Comparison of ENCODE assay signal across 10 cellular contexts in genomic region chr1:201169971-201170532, GRCh38. TPM values are rescaled to one million over a fixed set of nuclear protein-coding genes. Genes with fewer than 3 reads are reported as not detected.
A peak's percentile ranks its signal among the peaks of the same experiment; 100 is the strongest.
DNase-seq lines count a peak whose midpoint lies in the region; ATAC-seq, FAIRE-seq and TF ChIP-seq lines count a peak whose summit lies in the region.
"Had no signal": no experiment of that assay in that cellular context is flagged by ENCODE, and none has a peak within 500 bp of the region (broad histone marks: within the 10 kb centered on the region; RNA-seq: fewer than 3 reads in every experiment).

No MANE protein-coding gene starts in this region.

- TF ChIP-seq EP300 in HepG2 (IDR thresholded peaks at IDR 0.05; ENCODE audit: low read depth in 2 of 2, low read length in 2 of 2), result no peak
- TF ChIP-seq EP300 in HepG2 (CRISPR knock-in tag; IDR thresholded peaks at IDR 0.05; ENCODE audit: borderline replicate concordance), result no peak
- no peak for TF ChIP-seq EP300 in stomach (IDR thresholded peaks at IDR 0.05)

- no peaks in the 10 kb centered on the region for H3K9me3 ChIP-seq in adipocyte (ENCODE audit: control insufficient read depth, low read length)
- H3K9me3 ChIP-seq in HepG2 (ENCODE audit: low read length), result no peaks in the 10 kb centered on the region
- H3K9me3 ChIP-seq in stomach, result no peaks in the 10 kb centered on the region
- no peaks in the 10 kb centered on the region for H3K9me3 ChIP-seq in aorta (ENCODE audit: control insufficient read depth, low read length)

- peaks cover 19% of the 10 kb centered on the region for H3K27me3 Mint-ChIP-seq in T-helper 2 cell treated with Interferon-gamma antibody and Interleukin-4, amounts not matched to agents 5 μg/mL and 100 μg/mL, for 36 hours (ENCODE audit: low read depth)

- no peak for FAIRE-seq in HepG2 (lab: Jason Lieb, UNC)

- in situ Hi-C loops in HepG2 (cut with HindIII; ENCODE audit: extremely low pct_ligation_motif_present, low pct_unique_long_range_greater_than_20kb), result no loop called here

- H3K4me1 ChIP-seq in adipocyte (ENCODE audit: control insufficient read depth, insufficient read depth, low read length), result peaks cover 9% of the 10 kb centered on the region
- H3K4me1 ChIP-seq in HepG2 (ENCODE audit: insufficient read depth, low read length), result peaks cover 54% of the 10 kb centered on the region
- peaks cover 4 to 20% (median 16%) of the 10 kb centered on the region in 4 donors for H3K4me1 ChIP-seq in stomach
- no peaks in the 10 kb centered on the region for H3K4me1 ChIP-seq in aorta (ENCODE audit: control insufficient read depth in 1 of 2, insufficient read depth in 2 of 2, low read length in 2 of 2)

- H3K4me3 Mint-ChIP-seq in T-helper 2 cell treated with Interferon-gamma antibody and Interleukin-4, amounts not matched to agents 5 μg/mL and 100 μg/mL, for 36 hours, result peak overlapping the region; percentile 72

- H3K27ac ChIP-seq in HepG2 (ENCODE audit: extremely low read length, insufficient read depth, low read length) (peak overlapping the region; percentile 38), stomach (peak overlapping the region; percentile 47 to 96 (median 96)), aorta (ENCODE audit: low read depth in 1 of 2, low read length in 2 of 2) (peak overlapping the region in 1 of 2 donors; percentile 29)

- H3K36me3 Mint-ChIP-seq in T-helper 2 cell treated with Interferon-gamma antibody and Interleukin-4, amounts not matched to agents 5 μg/mL and 100 μg/mL, for 36 hours (ENCODE audit: low read depth), result no peaks in the 10 kb centered on the region

- no peak for TF ChIP-seq RAD21 in HepG2 (CRISPR knock-in tag; IDR thresholded peaks at IDR 0.05)

- peaks cover 6% of the 10 kb centered on the region for H3K4me1 Mint-ChIP-seq in T-helper 2 cell treated with Interferon-gamma antibody and Interleukin-4, amounts not matched to agents 5 μg/mL and 100 μg/mL, for 36 hours (ENCODE audit: low read depth)

- TSS peak; percentile 54 for BruUV-seq in HepG2 (replicated peaks; lab: Mats Ljungman, UMichigan)

- no peaks in the 10 kb centered on the region for H3K79me2 ChIP-seq in HepG2 (ENCODE audit: insufficient read depth, low read length)

- intact Hi-C loops in HepG2 (cut with micrococcal nuclease; ENCODE audit: unreplicated experiment) (loop anchor here (1.0 to 2.0 kb wide), 3 partner anchors 16 to 53 kb away; partner anchors contain the start of gene TMEM9), stomach (cut with DNase I; ENCODE audit: low total_unique reads) (no loop called here), aorta (cut with DNase I) (loop anchor here in 1 of 2 donors (2.0 kb wide), 1 partner anchor 15 kb away; the partner anchor contains the start of gene TMEM9)

- H3K27me3 ChIP-seq in adipocyte (replicated peaks; ENCODE audit: control insufficient read depth, insufficient read depth, low read length) (peaks cover 9% of the 10 kb centered on the region), HepG2 (ENCODE audit: control insufficient read depth in 1 of 2, insufficient read depth in 2 of 2, low read length in 2 of 2) (no peaks in the 10 kb centered on the region; a peak in 2 of 5 replicates), stomach (no peaks in the 10 kb centered on the region), aorta (ENCODE audit: control insufficient read depth in 1 of 2, insufficient read depth in 2 of 2, low read length in 1 of 2) (no peaks in the 10 kb centered on the region)

- POLR2A ChIA-PET in HepG2 (lab: Yijun Ruan, JAX), result interaction anchor here (5.0 kb wide), 1 partner anchor 15 kb away, joined by 30 read pairs; the partner anchor contains the start of gene TMEM9

- H2AFZ ChIP-seq in HepG2 (ENCODE audit: low read length), result no peak overlapping the region

- CTCF ChIA-PET in HepG2 (lab: Yijun Ruan, JAX; ENCODE audit: low intra/inter-chr PET ratio, low total read pairs), result interaction anchor here (2.0 kb wide), 1 partner anchor 53 kb away, joined by 6 read pairs; no protein-coding TSS in a partner anchor

- no peak for TF ChIP-seq POLR2A in HepG2 (IDR thresholded peaks at IDR 0.05; ENCODE audit: insufficient read depth in 1 of 2, low read depth in 2 of 2, low read length in 2 of 2)
- no peak for TF ChIP-seq POLR2A in stomach (IDR thresholded peaks at IDR 0.05)

- H3K4me3 ChIP-seq in adipocyte (ENCODE audit: low read length) (peak overlapping the region; percentile 83), HepG2 (replicated peaks in 1 of 3; ENCODE audit: insufficient read depth in 1 of 3, low read depth in 2 of 3, low read length in 3 of 3) (peak overlapping the region in 1 of 3 experiments; percentile 25; a peak in 1 of 6 replicates), stomach (peak overlapping the region in 3 of 4 donors; percentile 61 to 70 (median 67)), aorta (ENCODE audit: low read length in 2 of 2) (no peak overlapping the region)

- H3K36me3 ChIP-seq in adipocyte (ENCODE audit: control insufficient read depth, insufficient read depth, low read length, severe bottlenecking) (no peaks in the 10 kb centered on the region), HepG2 (replicated peaks in 1 of 2; ENCODE audit: control insufficient read depth in 1 of 2, insufficient read depth in 2 of 2, low read length in 2 of 2) (no peaks in the 10 kb centered on the region), stomach (no peaks in the 10 kb centered on the region), aorta (ENCODE audit: control insufficient read depth in 1 of 2, insufficient read depth in 2 of 2, low read length in 1 of 2) (no peaks in the 10 kb centered on the region)

- no peaks in the 10 kb centered on the region for H4K20me1 ChIP-seq in HepG2 (ENCODE audit: insufficient read depth, low read length)

- DNase-seq in T-helper 2 cell treated with Interferon-gamma antibody and Interleukin-4, amounts not matched to agents 5 μg/mL and 100 μg/mL, for 36 hours (ENCODE audit: low spot score), result no peak
- DNase-seq in T-helper 2 cell (no peak), adipocyte (ENCODE audit: low read depth) (peak; percentile 3), HepG2 (ENCODE audit: low spot score) (no peak), stomach (no peak), aorta (no peak), HUDEP-2 (lab: John Stamatoyannopoulos, UW; ENCODE audit: unreplicated experiment in 76 of 76) (no peak)
- no peak for DNase-seq in effector CD8-positive, alpha-beta T cell (lab: John Stamatoyannopoulos, UW)

- 50% methylated on average over 2 of the region's 2 CpGs for WGBS in HepG2 (ENCODE audit: low lambda C conversion rate)
- WGBS in stomach, 5 donors, result 80 to 87% (median 82%) methylated on average over 2 of the region's 2 CpGs
- WGBS in aorta, 2 donors, result 86% methylated on average over 2 of the region's 2 CpGs

- TF ChIP-seq CTCF in HepG2 (CRISPR knock-in tag; IDR thresholded peaks at IDR 0.05), result no peak
- no peak for TF ChIP-seq CTCF in stomach (IDR thresholded peaks at IDR 0.05)

- ATAC-seq in HepG2, result no peak
- ATAC-seq in aorta (ENCODE audit: low FRiP score), result no peak

- H3K4me2 ChIP-seq in HepG2 (ENCODE audit: low read depth, low read length), result peak overlapping the region; percentile 65

- no peaks in the 10 kb centered on the region for H3K9me3 Mint-ChIP-seq in T-helper 2 cell treated with Interferon-gamma antibody and Interleukin-4, amounts not matched to agents 5 μg/mL and 100 μg/mL, for 36 hours

- H3K9ac ChIP-seq in adipocyte (ENCODE audit: low read length) (no peak overlapping the region), HepG2 (ENCODE audit: insufficient read depth, low read depth, low read length) (no peak overlapping the region)

- H3K27ac Mint-ChIP-seq in T-helper 2 cell treated with Interferon-gamma antibody and Interleukin-4, amounts not matched to agents 5 μg/mL and 100 μg/mL, for 36 hours, result no peak overlapping the region

RNA-seq across cellular contexts. Expression of gene TMEM9, which starts 15.8 kb away (rescaled TPM):
- total RNA-seq in HepG2 (2016; rRNA removed; fragmentation: Illumina TruSeq; extraction: Trizol) (33.6 and 60.9 TPM in 2 replicates), stomach (10 to 100 TPM; 21.7 to 51.8 (median 47.8) TPM), aorta (10 to 100 TPM; 36.3 to 47.4 TPM)
- 19.4 and 19.6 TPM in 2 replicates for total RNA-seq in HepG2 (2016; cell fraction: cytosol; rRNA removed; fragmentation: Illumina TruSeq; extraction: Trizol; ENCODE audit: low read depth)
- 34.2 and 64.9 TPM in 2 replicates for total RNA-seq in HepG2 (2016; cell fraction: insoluble cytoplasmic fraction; rRNA removed; fragmentation: Illumina TruSeq; extraction: Trizol)
- 35.3 and 35.6 TPM in 2 replicates for total RNA-seq in HepG2 (2016; cell fraction: membrane; rRNA removed; fragmentation: Illumina TruSeq; extraction: Trizol)
- total RNA-seq in HepG2 (2016; cell fraction: nucleus; rRNA removed; fragmentation: Illumina TruSeq; extraction: Trizol), result 46.5 and 53.8 TPM in 2 replicates
- polyA plus RNA-seq in HepG2 (2011; rRNA removed) (102 and 137 TPM in 2 replicates), stomach (10 to 100 TPM; 22.0 to 53.8 (median 48.1) TPM), aorta (10 to 100 TPM; 43.1 to 77.7 TPM)
- 89.3 and 100 TPM in 2 replicates for polyA plus RNA-seq in HepG2 (2011; cell fraction: cytosol; rRNA removed)
- 118 and 132 TPM in 2 replicates for polyA plus RNA-seq in HepG2 (2011; cell fraction: nucleus; rRNA removed)
- 50.9 and 56.1 TPM in 2 replicates for polyA plus RNA-seq in HepG2 (2012)
- 20.3 and 20.6 TPM in 2 replicates for polyA plus RNA-seq in HepG2 (2016; cell fraction: cytosol; fragmentation: Illumina TruSeq; extraction: Trizol; ENCODE audit: low read depth)
- 32.1 and 32.2 TPM in 2 replicates for polyA plus RNA-seq in HepG2 (2016; cell fraction: insoluble cytoplasmic fraction; fragmentation: Illumina TruSeq; extraction: Trizol; ENCODE audit: low read depth)
- 27.0 and 30.2 TPM in 2 replicates for polyA plus RNA-seq in HepG2 (2016; cell fraction: membrane; fragmentation: Illumina TruSeq; extraction: Trizol; ENCODE audit: low read depth)
- 79.2 and 83.5 TPM in 2 replicates for polyA plus RNA-seq in HepG2 (2016; cell fraction: nucleus; fragmentation: Illumina TruSeq; extraction: Trizol; ENCODE audit: insufficient read depth, low read depth)
- polyA minus RNA-seq in HepG2 (2011; rRNA and poly(A)+ RNA removed; ENCODE audit: low replicate concordance), result 239 and 286 TPM in 2 replicates
- polyA minus RNA-seq in HepG2 (2011; cell fraction: cytosol; rRNA and poly(A)+ RNA removed), result 16.9 and 23.5 TPM in 2 replicates
- 14.8 and 15.3 TPM in 2 replicates for polyA minus RNA-seq in HepG2 (2011; cell fraction: nucleus; rRNA and poly(A)+ RNA removed)

RNA-seq across cellular contexts. Expression of gene IGFN1, which starts 20.6 kb away (rescaled TPM):
- total RNA-seq in HepG2 (2016; rRNA removed; fragmentation: Illumina TruSeq; extraction: Trizol) (0.04 TPM in 1 of 2 replicates, not detected in the other), stomach (under 1 TPM in 2 of 5 donors, not detected in 3; under 0.01 to 0.55 TPM), aorta (under 1 TPM; 0.12 to 0.19 TPM)
- total RNA-seq in HepG2 (2016; cell fraction: cytosol; rRNA removed; fragmentation: Illumina TruSeq; extraction: Trizol; ENCODE audit: low read depth), result not detected in 2 replicates
- total RNA-seq in HepG2 (2016; cell fraction: insoluble cytoplasmic fraction; rRNA removed; fragmentation: Illumina TruSeq; extraction: Trizol), result 0.03 TPM in 1 of 2 replicates, not detected in the other
- not detected in 2 replicates for total RNA-seq in HepG2 (2016; cell fraction: membrane; rRNA removed; fragmentation: Illumina TruSeq; extraction: Trizol)
- 0.09 and 0.22 TPM in 2 replicates for total RNA-seq in HepG2 (2016; cell fraction: nucleus; rRNA removed; fragmentation: Illumina TruSeq; extraction: Trizol)
- polyA plus RNA-seq in HepG2 (2011; rRNA removed) (0.05 and 0.22 TPM in 2 replicates), stomach (under 1 TPM; under 0.01 to 0.15 (median 0.05) TPM), aorta (under 1 TPM; 0.03 to 0.50 TPM)
- 0.01 TPM in 2 replicates for polyA plus RNA-seq in HepG2 (2011; cell fraction: cytosol; rRNA removed)
- polyA plus RNA-seq in HepG2 (2011; cell fraction: nucleus; rRNA removed), result 1.1 and 1.3 TPM in 2 replicates
- polyA plus RNA-seq in HepG2 (2012), result 0.05 and 0.20 TPM in 2 replicates
- polyA plus RNA-seq in HepG2 (2016; cell fraction: cytosol; fragmentation: Illumina TruSeq; extraction: Trizol; ENCODE audit: low read depth), result not detected in 2 replicates
- polyA plus RNA-seq in HepG2 (2016; cell fraction: insoluble cytoplasmic fraction; fragmentation: Illumina TruSeq; extraction: Trizol; ENCODE audit: low read depth), result 0.05 TPM in 1 of 2 replicates, not detected in the other
- polyA plus RNA-seq in HepG2 (2016; cell fraction: membrane; fragmentation: Illumina TruSeq; extraction: Trizol; ENCODE audit: low read depth), result not detected in 2 replicates
- polyA plus RNA-seq in HepG2 (2016; cell fraction: nucleus; fragmentation: Illumina TruSeq; extraction: Trizol; ENCODE audit: insufficient read depth, low read depth), result 1.1 and 1.3 TPM in 2 replicates
- polyA minus RNA-seq in HepG2 (2011; rRNA and poly(A)+ RNA removed; ENCODE audit: low replicate concordance), result not detected in 2 replicates
- polyA minus RNA-seq in HepG2 (2011; cell fraction: cytosol; rRNA and poly(A)+ RNA removed), result 0.09 TPM in 1 of 2 replicates, not detected in the other
- 0.12 and 0.13 TPM in 2 replicates for polyA minus RNA-seq in HepG2 (2011; cell fraction: nucleus; rRNA and poly(A)+ RNA removed)
- polyA plus RNA-seq: AG04450 had no signal

RNA-seq across cellular contexts. Expression of gene ASCL5, which starts 43.1 kb away (rescaled TPM):
- total RNA-seq in HepG2 (2016; rRNA removed; fragmentation: Illumina TruSeq; extraction: Trizol), result not detected in 2 replicates
- total RNA-seq in HepG2 (2016; cell fraction: cytosol; rRNA removed; fragmentation: Illumina TruSeq; extraction: Trizol; ENCODE audit: low read depth), result not detected in 2 replicates
- total RNA-seq in HepG2 (2016; cell fraction: insoluble cytoplasmic fraction; rRNA removed; fragmentation: Illumina TruSeq; extraction: Trizol), result not detected in 2 replicates
- not detected in 2 replicates for total RNA-seq in HepG2 (2016; cell fraction: membrane; rRNA removed; fragmentation: Illumina TruSeq; extraction: Trizol)
- total RNA-seq in HepG2 (2016; cell fraction: nucleus; rRNA removed; fragmentation: Illumina TruSeq; extraction: Trizol), result not detected in 2 replicates
- polyA plus RNA-seq in HepG2 (2011; rRNA removed), result not detected in 2 replicates
- polyA plus RNA-seq in HepG2 (2011; cell fraction: cytosol; rRNA removed), result not detected in 2 replicates
- 0.08 and 0.09 TPM in 2 replicates for polyA plus RNA-seq in HepG2 (2011; cell fraction: nucleus; rRNA removed)
- polyA plus RNA-seq in HepG2 (2012), result not detected in 2 replicates
- not detected in 2 replicates for polyA plus RNA-seq in HepG2 (2016; cell fraction: cytosol; fragmentation: Illumina TruSeq; extraction: Trizol; ENCODE audit: low read depth)
- polyA plus RNA-seq in HepG2 (2016; cell fraction: insoluble cytoplasmic fraction; fragmentation: Illumina TruSeq; extraction: Trizol; ENCODE audit: low read depth), result not detected in 2 replicates
- not detected in 2 replicates for polyA plus RNA-seq in HepG2 (2016; cell fraction: membrane; fragmentation: Illumina TruSeq; extraction: Trizol; ENCODE audit: low read depth)
- polyA plus RNA-seq in HepG2 (2016; cell fraction: nucleus; fragmentation: Illumina TruSeq; extraction: Trizol; ENCODE audit: insufficient read depth, low read depth), result not detected in 2 replicates
- polyA minus RNA-seq in HepG2 (2011; rRNA and poly(A)+ RNA removed; ENCODE audit: low replicate concordance), result not detected in 2 replicates
- polyA minus RNA-seq in HepG2 (2011; cell fraction: cytosol; rRNA and poly(A)+ RNA removed), result not detected in 2 replicates
- polyA minus RNA-seq in HepG2 (2011; cell fraction: nucleus; rRNA and poly(A)+ RNA removed), result not detected in 2 replicates
- under 1 TPM in 1 of 5 donors, not detected in 4; 0.18 TPM for total RNA-seq in stomach
- polyA plus RNA-seq in stomach, result under 1 TPM in 2 of 3 donors, not detected in 1; 0.10 to 0.19 TPM
- not detected for total RNA-seq in aorta
- polyA plus RNA-seq in aorta, result under 1 TPM in 1 of 2 donors, not detected in 1; 0.28 TPM
- total RNA-seq: omental fat pad had no signal
- polyA plus RNA-seq: AG04450 had no signal

RNA-seq across cellular contexts. Expression of gene CACNA1S, which starts 57.8 kb away (rescaled TPM):
- total RNA-seq in HepG2 (2016; rRNA removed; fragmentation: Illumina TruSeq; extraction: Trizol), result not detected in 2 replicates
- total RNA-seq in HepG2 (2016; cell fraction: cytosol; rRNA removed; fragmentation: Illumina TruSeq; extraction: Trizol; ENCODE audit: low read depth), result not detected in 2 replicates
- not detected in 2 replicates for total RNA-seq in HepG2 (2016; cell fraction: insoluble cytoplasmic fraction; rRNA removed; fragmentation: Illumina TruSeq; extraction: Trizol)
- not detected in 2 replicates for total RNA-seq in HepG2 (2016; cell fraction: membrane; rRNA removed; fragmentation: Illumina TruSeq; extraction: Trizol)
- not detected in 2 replicates for total RNA-seq in HepG2 (2016; cell fraction: nucleus; rRNA removed; fragmentation: Illumina TruSeq; extraction: Trizol)
- polyA plus RNA-seq in HepG2 (2011; rRNA removed), result not detected in 2 replicates
- polyA plus RNA-seq in HepG2 (2011; cell fraction: cytosol; rRNA removed), result not detected in 2 replicates
- polyA plus RNA-seq in HepG2 (2011; cell fraction: nucleus; rRNA removed), result not detected in 2 replicates
- not detected in 2 replicates for polyA plus RNA-seq in HepG2 (2012)
- polyA plus RNA-seq in HepG2 (2016; cell fraction: cytosol; fragmentation: Illumina TruSeq; extraction: Trizol; ENCODE audit: low read depth), result not detected in 2 replicates
- polyA plus RNA-seq in HepG2 (2016; cell fraction: insoluble cytoplasmic fraction; fragmentation: Illumina TruSeq; extraction: Trizol; ENCODE audit: low read depth), result not detected in 2 replicates
- not detected in 2 replicates for polyA plus RNA-seq in HepG2 (2016; cell fraction: membrane; fragmentation: Illumina TruSeq; extraction: Trizol; ENCODE audit: low read depth)
- polyA plus RNA-seq in HepG2 (2016; cell fraction: nucleus; fragmentation: Illumina TruSeq; extraction: Trizol; ENCODE audit: insufficient read depth, low read depth), result not detected in 2 replicates
- 0.02 TPM in 1 of 2 replicates, not detected in the other for polyA minus RNA-seq in HepG2 (2011; rRNA and poly(A)+ RNA removed; ENCODE audit: low replicate concordance)
- polyA minus RNA-seq in HepG2 (2011; cell fraction: cytosol; rRNA and poly(A)+ RNA removed), result not detected in 2 replicates
- not detected in 2 replicates for polyA minus RNA-seq in HepG2 (2011; cell fraction: nucleus; rRNA and poly(A)+ RNA removed)
- total RNA-seq in stomach, result under 1 TPM in 2 of 5 donors, not detected in 3; under 0.01 to 0.18 TPM
- not detected for polyA plus RNA-seq in stomach
- total RNA-seq in aorta, result not detected
- polyA plus RNA-seq in aorta, result not detected
- total RNA-seq: omental fat pad had no signal
- polyA plus RNA-seq: AG04450 had no signal

Comparison
In these comparisons a context has a peak if more than half of its experiments do, and no peak if none do; other contexts are left out.
1. H3K4me3 ChIP-seq: peak in adipocyte (single experiment) and stomach (3 of 4); none in aorta (0 of 2).